8 cellular contexts compared by ENCODE assay signal in the genomic region with DNA sequence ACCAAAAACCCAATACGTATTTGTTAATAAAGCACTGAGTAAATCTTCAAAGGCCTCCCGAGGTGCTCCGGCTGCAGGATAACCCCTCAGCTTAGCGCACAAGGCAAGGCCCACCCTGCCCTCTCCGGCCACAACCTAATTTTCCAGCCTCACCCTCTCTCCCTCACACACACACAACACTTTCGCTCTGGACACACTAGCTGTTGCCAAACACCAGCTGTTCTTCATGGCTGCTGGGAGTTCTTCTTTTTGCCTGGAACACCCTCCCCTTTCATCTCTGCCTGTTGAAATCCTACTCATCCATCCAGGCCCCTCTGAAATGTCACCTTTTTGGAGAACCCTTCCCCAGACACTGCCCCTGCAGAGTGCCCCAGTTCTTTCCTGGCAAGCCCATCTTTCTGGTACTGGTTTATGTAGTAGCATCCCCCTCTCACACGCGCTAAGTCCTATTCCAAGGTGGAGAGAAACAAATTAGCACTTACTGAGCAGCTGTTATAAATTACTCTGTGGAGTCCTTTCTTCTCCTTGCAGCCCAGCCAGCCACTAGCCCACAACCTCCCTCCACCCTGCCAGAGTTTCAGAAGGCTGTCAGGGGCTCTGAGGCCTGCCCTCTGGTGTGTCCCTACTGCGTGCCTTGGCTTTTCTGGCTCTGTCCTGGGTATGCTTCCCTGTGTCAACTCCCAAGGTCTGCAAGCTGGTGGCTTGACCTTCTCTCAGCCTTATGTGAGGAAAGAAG. TPM values are rescaled to one million over a fixed set of nuclear protein-coding genes. Genes with fewer than 3 reads are reported as not detected.
DNase-seq lines count a peak whose midpoint lies in the region; ATAC-seq and TF ChIP-seq lines count a peak whose summit lies in the region.

No MANE protein-coding gene starts in this region.

- peak overlapping the region; percentile 89 for H3K4me3 Mint-ChIP-seq in activated CD4-positive, alpha-beta memory T cell treated with anti-CD3 and anti-CD28 coated beads for 36 hours

- no peak for TF ChIP-seq CTCF in brain microvascular endothelial cell (IDR thresholded peaks at IDR 0.05; ENCODE audit: low read depth, low read length, missing control alignments)

- peaks cover 26% of the 10 kb centered on the region for H3K27me3 ChIP-seq in iPS-20b (ENCODE audit: insufficient read depth, low read length)
- no peaks in the 10 kb centered on the region for H3K27me3 ChIP-seq in thymus (ENCODE audit: control insufficient read depth, insufficient read depth)
- no peaks in the 10 kb centered on the region for H3K27me3 ChIP-seq in brain microvascular endothelial cell (replicated peaks)

- H3K27me3 Mint-ChIP-seq in activated CD4-positive, alpha-beta memory T cell treated with anti-CD3 and anti-CD28 coated beads for 36 hours = no peaks in the 10 kb centered on the region

- no peak overlapping the region; the same call in 1 of the 2 replicates for H3K9ac ChIP-seq in iPS-20b (ENCODE audit: low read depth, low read length)

- CTCF ChIA-PET in activated CD4-positive, alpha-beta memory T cell treated with anti-CD3 and anti-CD28 coated beads for 36 hours (lab: Charles Lee) = interaction anchor here (0.7 to 1.8 kb wide), 9 partner anchors 10 to 454 kb away, joined by 3 to 9 read pairs (median 4); no protein-coding TSS in a partner anchor

- H3K9me3 ChIP-seq in iPS-20b (ENCODE audit: insufficient read depth, low read depth, low read length) (no peaks in the 10 kb centered on the region), thymus (ENCODE audit: control insufficient read depth) (no peaks in the 10 kb centered on the region)

- H3K27ac Mint-ChIP-seq in activated CD4-positive, alpha-beta memory T cell treated with anti-CD3 and anti-CD28 coated beads for 36 hours = peak overlapping the region; percentile 93

- no peak for ATAC-seq in HG02840 (IDR thresholded peaks at IDR 0.05; ENCODE audit: low FRiP score, unreplicated experiment)

- peaks cover 9% of the 10 kb centered on the region for H3K36me3 Mint-ChIP-seq in activated CD4-positive, alpha-beta memory T cell treated with anti-CD3 and anti-CD28 coated beads for 36 hours

- H3K4me1 ChIP-seq in iPS-20b (ENCODE audit: insufficient read depth, low read length) = peaks cover 5% of the 10 kb centered on the region; the same call in 1 of the 2 replicates
- H3K4me1 ChIP-seq in thymus (ENCODE audit: control insufficient read depth, insufficient read depth, low read length) = peaks cover 9% of the 10 kb centered on the region

- intact Hi-C loops in activated CD4-positive, alpha-beta memory T cell treated with anti-CD3 and anti-CD28 coated beads for 36 hours (cut with micrococcal nuclease) = loop anchor here (2.0 to 10.0 kb wide), 5 partner anchors 119 to 879 kb away; partner anchors contain the start of genes FOXM1, PARP11, RHNO1 and TIGAR

- POLR2A ChIA-PET in activated CD4-positive, alpha-beta memory T cell treated with anti-CD3 and anti-CD28 coated beads for 36 hours (lab: Charles Lee) = interaction anchor here (1.3 kb wide), 1 partner anchor 10 kb away, joined by 5 read pairs; no protein-coding TSS in a partner anchor

- H3K9me3 Mint-ChIP-seq in activated CD4-positive, alpha-beta memory T cell treated with anti-CD3 and anti-CD28 coated beads for 36 hours = no peaks in the 10 kb centered on the region

- in situ Hi-C loops in brain microvascular endothelial cell (cut with HindIII; ENCODE audit: low pct_ligation_motif_present, low sequenced_read_pairs) = no loop called here

- H3K27ac ChIP-seq in iPS-20b (ENCODE audit: low read length) (no peak overlapping the region), thymus (ENCODE audit: low read depth) (peak overlapping the region; percentile 99), brain microvascular endothelial cell (no peak overlapping the region)

- 65% methylated on average over 9 of the region's 9 CpGs for WGBS in thymus

- H3K36me3 ChIP-seq in iPS-20b (ENCODE audit: insufficient read depth, low read depth, low read length) (no peaks in the 10 kb centered on the region), thymus (ENCODE audit: control insufficient read depth, insufficient read depth) (peaks cover 1% of the 10 kb centered on the region), brain microvascular endothelial cell (replicated peaks) (no peaks in the 10 kb centered on the region)

- peak; percentile 14 for DNase-seq in stimulated activated CD4-positive, alpha-beta T cell treated with anti-CD3 and anti-CD28 coated beads, Interleukin-15, amount 100 ng/mL, for 24 hours
- DNase-seq in stimulated activated CD4-positive, alpha-beta T cell treated with anti-CD3 and anti-CD28 coated beads, Interleukin-2, amount 100 ng/mL, for 48 hours = no peak
- DNase-seq in activated CD4-positive, alpha-beta memory T cell treated with anti-CD3 and anti-CD28 coated beads for 36 hours = peak; percentile 14
- no peak for DNase-seq in brain microvascular endothelial cell
- no peak for DNase-seq in effector CD4-positive, alpha-beta T cell

- peak overlapping the region; percentile 46; the same call in 1 of the 2 replicates for H3K4me3 ChIP-seq in iPS-20b (ENCODE audit: low read length)
- H3K4me3 ChIP-seq in thymus (ENCODE audit: low read length) = peak overlapping the region; percentile 71
- H3K4me3 ChIP-seq in brain microvascular endothelial cell (ENCODE audit: low read depth, low read length) = no peak overlapping the region

- peaks cover 45% of the 10 kb centered on the region for H3K4me1 Mint-ChIP-seq in activated CD4-positive, alpha-beta memory T cell treated with anti-CD3 and anti-CD28 coated beads for 36 hours (ENCODE audit: low read depth)

RNA-seq across cellular contexts. Expression of gene CRACR2A, which starts 0.8 kb away (rescaled TPM):
- total RNA-seq in activated CD4-positive, alpha-beta memory T cell treated with anti-CD3 and anti-CD28 coated beads for 36 hours = 10 to 100 TPM; 15.8 to 19.1 TPM
- polyA plus RNA-seq in thymus = 7.3 TPM

Comparison
In these comparisons a context has a peak if more than half of its experiments do, and no peak if none do; other contexts are left out.
1. DNase-seq: peak in stimulated activated CD4-positive, alpha-beta T cell treated with anti-CD3 and anti-CD28 coated beads, Interleukin-15, amount 100 ng/mL, for 24 hours (single experiment) and activated CD4-positive, alpha-beta memory T cell treated with anti-CD3 and anti-CD28 coated beads for 36 hours (single experiment); none in stimulated activated CD4-positive, alpha-beta T cell treated with anti-CD3 and anti-CD28 coated beads, Interleukin-2, amount 100 ng/mL, for 48 hours (0 of 2), brain microvascular endothelial cell (single experiment) and effector CD4-positive, alpha-beta T cell (single experiment).